In genomic region chr22:20021196-20022181, GRCh38 we compare ENCODE assay signal across 8 cellular contexts. TPM values are rescaled to one million over a fixed set of nuclear protein-coding genes. Genes with fewer than 3 reads are reported as not detected.
DNase-seq lines count a peak whose midpoint lies in the region; ATAC-seq and TF ChIP-seq lines count a peak whose summit lies in the region.

No MANE protein-coding gene starts in this region.

- peaks cover 38% of the 10 kb centered on the region for H3K27me3 ChIP-seq in HUES48 (ENCODE audit: control insufficient read depth, insufficient read depth, low read length)
- H3K27me3 ChIP-seq in osteoblast (ENCODE audit: insufficient read depth, low read length): peaks cover 17% of the 10 kb centered on the region

- H3K79me2 ChIP-seq in osteoblast (ENCODE audit: insufficient read depth, low read length): peaks cover 52% of the 10 kb centered on the region

- in situ Hi-C loops in Caki2 (cut with HindIII; ENCODE audit: low pct_unique_long_range_greater_than_20kb, low sequenced_read_pairs): no loop called here

- H3K4me3 ChIP-seq in HUES48 (ENCODE audit: low read depth, low read length) (peak overlapping the region; percentile 88), osteoblast (ENCODE audit: insufficient read depth, low read length) (peak overlapping the region; percentile 98)

- H4K20me1 ChIP-seq in osteoblast (ENCODE audit: insufficient read depth, low read length): peaks cover 34% of the 10 kb centered on the region

- no peaks in the 10 kb centered on the region for H3K36me3 Mint-ChIP-seq in activated naive CD4-positive, alpha-beta T cell treated with anti-CD3 and anti-CD28 coated beads, Interleukin-2, amount 50 U/mL, for 24 hours

- H3K27me3 Mint-ChIP-seq in activated naive CD4-positive, alpha-beta T cell treated with anti-CD3 and anti-CD28 coated beads, Interleukin-2, amount 50 U/mL, for 24 hours: no peaks in the 10 kb centered on the region

- no peak for TF ChIP-seq CTCF in osteoblast (IDR thresholded peaks at IDR 0.05; ENCODE audit: extremely low read depth, low read depth, low read length)

- H3K36me3 ChIP-seq in HUES48 (ENCODE audit: control insufficient read depth, insufficient read depth, low read length) (no peaks in the 10 kb centered on the region), osteoblast (ENCODE audit: insufficient read depth, low read length) (peaks cover 12% of the 10 kb centered on the region)

- peak; percentile 25 for DNase-seq in Caki2 (ENCODE audit: low read depth)
- DNase-seq in Right ventricle myocardium superior: peak; percentile 84
- peak; percentile 95 for DNase-seq in osteoblast (ENCODE audit: insufficient read length, low spot score, missing footprints)
- DNase-seq in NCI-H1092 (lab: John Stamatoyannopoulos, UW): no peak
- no peak for DNase-seq in NCI-H187 treated with DMSO at 0.1 percent for 48 hours (lab: John Stamatoyannopoulos, UW)

- H3K27ac ChIP-seq in HUES48 (ENCODE audit: low read depth, low read length) (no peak overlapping the region), osteoblast (ENCODE audit: low read depth, low read length) (peak overlapping the region; percentile 83)

- peak overlapping the region; percentile 72 for H3K27ac Mint-ChIP-seq in activated naive CD4-positive, alpha-beta T cell treated with anti-CD3 and anti-CD28 coated beads, Interleukin-2, amount 50 U/mL, for 24 hours

- peaks cover 44% of the 10 kb centered on the region for H3K4me1 Mint-ChIP-seq in activated naive CD4-positive, alpha-beta T cell treated with anti-CD3 and anti-CD28 coated beads, Interleukin-2, amount 50 U/mL, for 24 hours

- peak overlapping the region; percentile 78 for H3K4me2 ChIP-seq in osteoblast (ENCODE audit: insufficient read depth, low read length)

- H3K9me3 Mint-ChIP-seq in activated naive CD4-positive, alpha-beta T cell treated with anti-CD3 and anti-CD28 coated beads, Interleukin-2, amount 50 U/mL, for 24 hours: no peaks in the 10 kb centered on the region

- H3K9ac ChIP-seq in HUES48 (ENCODE audit: low read depth, low read length): peak overlapping the region; percentile 31; the same call in 1 of the 2 replicates

- H3K4me1 ChIP-seq in HUES48 (ENCODE audit: control insufficient read depth, insufficient read depth, low read length): peaks cover 9% of the 10 kb centered on the region; the same call in 1 of the 2 replicates
- peaks cover 14% of the 10 kb centered on the region for H3K4me1 ChIP-seq in osteoblast (ENCODE audit: insufficient read depth, low read length)

- H3K4me3 Mint-ChIP-seq in activated naive CD4-positive, alpha-beta T cell treated with anti-CD3 and anti-CD28 coated beads, Interleukin-2, amount 50 U/mL, for 24 hours: peak overlapping the region; percentile 89

- H3K9me3 ChIP-seq in HUES48 (ENCODE audit: control insufficient read depth, insufficient read depth, low read length): no peaks in the 10 kb centered on the region
- no peaks in the 10 kb centered on the region for H3K9me3 ChIP-seq in osteoblast (ENCODE audit: low read depth, low read length)

- intact Hi-C loops in Right ventricle myocardium superior (cut with DNase I): no loop called here

- ATAC-seq in Right ventricle myocardium superior (ENCODE audit: poor library complexity): peak; percentile 68
- ATAC-seq in HG03039 (IDR thresholded peaks at IDR 0.05; ENCODE audit: unreplicated experiment): no peak

- H2AFZ ChIP-seq in osteoblast (ENCODE audit: low read length): peak overlapping the region; percentile 76

RNA-seq across cellular contexts. Expression of gene TANGO2, which starts 0.6 kb away (rescaled TPM):
- 26.6 and 55.2 TPM in 2 replicates for total RNA-seq in Caki2 (2014; rRNA removed; shearing (Covaris generic); ENCODE audit: low replicate concordance)
- total RNA-seq in Right ventricle myocardium superior (62.3 TPM), osteoblast (41.8 and 43.8 TPM in 2 replicates)

RNA-seq across cellular contexts. Expression of gene ARVCF, which starts 4.9 kb away (rescaled TPM):
- 3.6 and 15.2 TPM in 2 replicates for total RNA-seq in Caki2 (2014; rRNA removed; shearing (Covaris generic); ENCODE audit: low replicate concordance)
- 31.4 TPM for total RNA-seq in Right ventricle myocardium superior
- 19.7 and 27.1 TPM in 2 replicates for total RNA-seq in osteoblast

RNA-seq across cellular contexts. Expression of gene DGCR8, which starts 58.6 kb away (rescaled TPM):
- total RNA-seq in Caki2 (2014; rRNA removed; shearing (Covaris generic); ENCODE audit: low replicate concordance): 8.8 and 26.8 TPM in 2 replicates
- total RNA-seq in Right ventricle myocardium superior (15.4 TPM), osteoblast (25.9 and 44.2 TPM in 2 replicates)

Comparison
In these comparisons a context has a peak if more than half of its experiments do, and no peak if none do; other contexts are left out.
1. DNase-seq: peak in Caki2 (single experiment), Right ventricle myocardium superior (single experiment) and osteoblast (single experiment); none in NCI-H1092 (single experiment) and NCI-H187 treated with DMSO at 0.1 percent for 48 hours (single experiment).